ENCODE assay signal across 2 cellular contexts in genomic region chr1:200306954-200307754, GRCh38.
TF ChIP-seq lines count a peak whose summit lies in the region.

No MANE protein-coding gene starts in this region.

TF ChIP-seq in GM23338, 12 proteins besides CTCF, POLR2A, EP300 and RAD21 (continued from another document):
- no peak for TF ChIP-seq ZNF462 (CRISPR knock-in tag; IDR thresholded peaks at IDR 0.05)
- TF ChIP-seq NANOG (IDR thresholded peaks at IDR 0.05; ENCODE audit: borderline replicate concordance), result no peak
- TF ChIP-seq EZH2phosphoT487 (IDR thresholded peaks at IDR 0.05; ENCODE audit: unreplicated experiment), result no peak
- TF ChIP-seq ETS1 (IDR thresholded peaks at IDR 0.05), result no peak

TF ChIP-seq in WTC11, 78 proteins besides CTCF, POLR2A, EP300 and RAD21 (continued from another document):
- TF ChIP-seq ZBTB43 (CRISPR knock-in tag; IDR thresholded peaks at IDR 0.05), result no peak
- TF ChIP-seq ZNF263 (CRISPR knock-in tag; IDR thresholded peaks at IDR 0.05; ENCODE audit: low read depth), result no peak
- TF ChIP-seq PREB (CRISPR knock-in tag; IDR thresholded peaks at IDR 0.05; ENCODE audit: borderline replicate concordance), result no peak
- TF ChIP-seq ELF4 (CRISPR knock-in tag; IDR thresholded peaks at IDR 0.05; ENCODE audit: low read depth), result no peak
- TF ChIP-seq NR1H2 (CRISPR knock-in tag; IDR thresholded peaks at IDR 0.05), result no peak
- no peak for TF ChIP-seq ZNF121 (CRISPR knock-in tag; IDR thresholded peaks at IDR 0.05)
- no peak for TF ChIP-seq NR2C2 (CRISPR knock-in tag; IDR thresholded peaks at IDR 0.05)
- no peak for TF ChIP-seq JAZF1 (CRISPR knock-in tag; IDR thresholded peaks at IDR 0.05)
- TF ChIP-seq ERG (CRISPR knock-in tag; IDR thresholded peaks at IDR 0.05), result no peak
